ENCODE assay signal across 8 cellular contexts in the genomic region with DNA sequence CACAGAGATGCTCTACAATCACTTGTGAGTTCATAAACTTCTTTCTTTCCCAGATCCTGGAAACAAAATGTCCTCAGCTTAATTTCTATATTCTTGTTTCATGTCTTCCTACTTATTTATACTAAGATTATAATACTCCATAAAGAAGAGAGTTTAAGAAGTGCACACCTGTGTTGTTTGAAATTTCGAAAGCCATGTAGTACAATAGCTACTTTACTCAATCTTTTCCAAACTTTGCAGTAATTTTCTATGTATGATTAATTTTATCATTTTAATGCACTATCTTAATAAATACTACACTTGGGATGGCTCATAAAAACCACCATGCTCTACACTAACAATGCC. TPM values are rescaled to one million over a fixed set of nuclear protein-coding genes. Genes with fewer than 3 reads are reported as not detected.
DNase-seq lines count a peak whose midpoint lies in the region; ATAC-seq, FAIRE-seq and TF ChIP-seq lines count a peak whose summit lies in the region.

No MANE protein-coding gene starts in this region.

- TF ChIP-seq POLR2A in HepG2 (IDR thresholded peaks at IDR 0.05; ENCODE audit: insufficient read depth in 1 of 2, low read depth in 2 of 2, low read length in 2 of 2): no peak

- H4K20me1 ChIP-seq in HepG2 (ENCODE audit: insufficient read depth, low read length): no peaks in the 10 kb centered on the region

- no peak for FAIRE-seq in HepG2 (lab: Jason Lieb, UNC)

- H3K9me3 ChIP-seq in cardiac muscle cell (ENCODE audit: low read depth): no peaks in the 10 kb centered on the region
- H3K9me3 ChIP-seq in HepG2 (ENCODE audit: low read length): no peaks in the 10 kb centered on the region

- TF ChIP-seq RAD21 in HepG2 (CRISPR knock-in tag; IDR thresholded peaks at IDR 0.05): no peak

- BruUV-seq in HepG2 (replicated peaks; lab: Mats Ljungman, UMichigan): no TSS peak

- no peak overlapping the region for H3K27ac Mint-ChIP-seq in activated CD4-positive, alpha-beta memory T cell treated with anti-CD3 and anti-CD28 coated beads, Interleukin-2, amount 10 ng/mL, durations not matched to agents 7 days and 5 days
- peak overlapping the region; percentile 90 for H3K27ac Mint-ChIP-seq in type B pancreatic cell

- H3K9ac ChIP-seq in HepG2 (ENCODE audit: insufficient read depth, low read depth, low read length): no peak overlapping the region

- TF ChIP-seq CTCF in cardiac muscle cell (IDR thresholded peaks at IDR 0.05; ENCODE audit: low read depth, low read length) (no peak), HepG2 (CRISPR knock-in tag; IDR thresholded peaks at IDR 0.05) (no peak), type B pancreatic cell (conservative IDR thresholded peaks at IDR 0.05) (no peak)

- POLR2A ChIA-PET in activated CD4-positive, alpha-beta memory T cell treated with anti-CD3 and anti-CD28 coated beads, Interleukin-2, amount 10 ng/mL, durations not matched to agents 7 days and 5 days (lab: Charles Lee): interaction anchor here (2.7 kb wide), 1 partner anchor 37 kb away, joined by 10 read pairs; the partner anchor contains the start of gene PARP2
- POLR2A ChIA-PET in HepG2 (lab: Yijun Ruan, JAX): interaction anchor here (1.3 kb wide), 1 partner anchor 37 kb away, joined by 4 read pairs; the partner anchor contains the start of gene PARP2

- peak; percentile 5; the same call in 2 of the 3 replicates for ATAC-seq in HepG2

- no peak overlapping the region for H3K27ac ChIP-seq in cardiac muscle cell
- H3K27ac ChIP-seq in HepG2 (ENCODE audit: extremely low read length, insufficient read depth, low read length): no peak overlapping the region

- H3K27me3 Mint-ChIP-seq in activated CD4-positive, alpha-beta memory T cell treated with anti-CD3 and anti-CD28 coated beads, Interleukin-2, amount 10 ng/mL, durations not matched to agents 7 days and 5 days: no peaks in the 10 kb centered on the region
- H3K27me3 Mint-ChIP-seq in type B pancreatic cell: no peaks in the 10 kb centered on the region

- H3K4me1 ChIP-seq in cardiac muscle cell (ENCODE audit: low read depth): peaks cover 6% of the 10 kb centered on the region
- peaks cover 26% of the 10 kb centered on the region for H3K4me1 ChIP-seq in HepG2 (ENCODE audit: insufficient read depth, low read length)

- H3K36me3 Mint-ChIP-seq in activated CD4-positive, alpha-beta memory T cell treated with anti-CD3 and anti-CD28 coated beads, Interleukin-2, amount 10 ng/mL, durations not matched to agents 7 days and 5 days (ENCODE audit: low read depth): peaks cover 13% of the 10 kb centered on the region
- peaks cover 8% of the 10 kb centered on the region for H3K36me3 Mint-ChIP-seq in type B pancreatic cell

- intact Hi-C loops in cardiac septum (cut with DNase I): no loop called here
- intact Hi-C loops in HepG2 (cut with micrococcal nuclease; ENCODE audit: unreplicated experiment): no loop called here

- TF ChIP-seq EP300 in HepG2 (IDR thresholded peaks at IDR 0.05; ENCODE audit: low read depth in 2 of 2, low read length in 2 of 2) (no peak), HepG2 (CRISPR knock-in tag; IDR thresholded peaks at IDR 0.05; ENCODE audit: borderline replicate concordance) (no peak)

- H3K27me3 ChIP-seq in cardiac muscle cell (no peaks in the 10 kb centered on the region), HepG2 (ENCODE audit: control insufficient read depth in 1 of 2, insufficient read depth in 2 of 2, low read length in 2 of 2) (no peaks in the 10 kb centered on the region; a peak in 1 of 5 replicates)

- WGBS in HepG2 (ENCODE audit: low lambda C conversion rate): 90% methylated on average over 1 of the region's 1 CpG

- H3K4me1 Mint-ChIP-seq in activated CD4-positive, alpha-beta memory T cell treated with anti-CD3 and anti-CD28 coated beads, Interleukin-2, amount 10 ng/mL, durations not matched to agents 7 days and 5 days: peaks cover 32% of the 10 kb centered on the region
- H3K4me1 Mint-ChIP-seq in type B pancreatic cell (ENCODE audit: unreplicated experiment): peaks cover 14% of the 10 kb centered on the region

- H3K4me3 Mint-ChIP-seq in activated CD4-positive, alpha-beta memory T cell treated with anti-CD3 and anti-CD28 coated beads, Interleukin-2, amount 10 ng/mL, durations not matched to agents 7 days and 5 days: peak overlapping the region; percentile 83
- peak overlapping the region; percentile 96 for H3K4me3 Mint-ChIP-seq in type B pancreatic cell

- no peak overlapping the region for H2AFZ ChIP-seq in HepG2 (ENCODE audit: low read length)

- H3K4me2 ChIP-seq in HepG2 (ENCODE audit: low read depth, low read length): no peak overlapping the region

- DNase-seq in cardiac muscle cell (ENCODE audit: low read depth in 1 of 2, low spot score in 1 of 2): no peak
- no peak for DNase-seq in cardiac septum (ENCODE audit: low spot score)
- DNase-seq in activated CD4-positive, alpha-beta memory T cell treated with anti-CD3 and anti-CD28 coated beads, Interleukin-2, amount 10 ng/mL, durations not matched to agents 7 days and 5 days: no peak
- DNase-seq in HepG2 (ENCODE audit: low spot score): no peak
- no peak for DNase-seq in type B pancreatic cell (ENCODE audit: extremely low spot score, unreplicated experiment)
- no peak for DNase-seq in AG08396 (ENCODE audit: low spot score)
- DNase-seq in stimulated activated CD8-positive, alpha-beta memory T cell treated with anti-CD3 and anti-CD28 coated beads, Interleukin-4, amount 100 ng/mL, for 48 hours: no peak
- no peak for DNase-seq in NCI-H2196 (lab: John Stamatoyannopoulos, UW; ENCODE audit: unreplicated experiment)

- in situ Hi-C loops in HepG2 (cut with HindIII; ENCODE audit: extremely low pct_ligation_motif_present, low pct_unique_long_range_greater_than_20kb): no loop called here

- CTCF ChIA-PET in activated CD4-positive, alpha-beta memory T cell treated with anti-CD3 and anti-CD28 coated beads, Interleukin-2, amount 10 ng/mL, durations not matched to agents 7 days and 5 days (lab: Charles Lee): interaction anchor here (0.9 to 4.0 kb wide), 7 partner anchors 10 to 44 kb away, joined by 3 to 15 read pairs (median 4); partner anchors contain the start of gene PARP2
- CTCF ChIA-PET in HepG2 (lab: Yijun Ruan, JAX; ENCODE audit: low intra/inter-chr PET ratio, low total read pairs): interaction anchor here (1.4 kb wide), 1 partner anchor 22 kb away, joined by 4 read pairs; no protein-coding TSS in a partner anchor

- peaks cover under 1% of the 10 kb centered on the region for H3K36me3 ChIP-seq in cardiac muscle cell
- H3K36me3 ChIP-seq in HepG2 (replicated peaks in 1 of 2; ENCODE audit: control insufficient read depth in 1 of 2, insufficient read depth in 2 of 2, low read length in 2 of 2): peaks cover 3 to 10% of the 10 kb centered on the region in 2 experiments; a peak in 4 of 5 replicates

- no peaks in the 10 kb centered on the region for H3K9me3 Mint-ChIP-seq in activated CD4-positive, alpha-beta memory T cell treated with anti-CD3 and anti-CD28 coated beads, Interleukin-2, amount 10 ng/mL, durations not matched to agents 7 days and 5 days
- no peaks in the 10 kb centered on the region for H3K9me3 Mint-ChIP-seq in type B pancreatic cell

- H3K4me3 ChIP-seq in cardiac muscle cell: peak overlapping the region; percentile 52
- H3K4me3 ChIP-seq in HepG2 (replicated peaks in 1 of 3; ENCODE audit: insufficient read depth in 1 of 3, low read depth in 2 of 3, low read length in 3 of 3): peak overlapping the region in 2 of 3 experiments; percentile 70 to 85; a peak in 3 of 6 replicates

- peaks cover 25% of the 10 kb centered on the region for H3K79me2 ChIP-seq in HepG2 (ENCODE audit: insufficient read depth, low read length)

RNA-seq across cellular contexts. Expression of gene TTC5, which starts 0.3 kb away (rescaled TPM):
- total RNA-seq in cardiac muscle cell (10.6 and 13.9 TPM in 2 replicates), cardiac septum (11.1 TPM), HepG2 (2016; rRNA removed; fragmentation: Illumina TruSeq; extraction: Trizol) (28.5 and 44.6 TPM in 2 replicates), type B pancreatic cell (ENCODE audit: low replicate concordance) (21.0 and 26.3 TPM in 2 replicates)
- polyA plus RNA-seq in cardiac muscle cell (19.4 and 25.9 TPM in 2 replicates), HepG2 (2011; rRNA removed) (8.2 and 8.7 TPM in 2 replicates)
- total RNA-seq in activated CD4-positive, alpha-beta memory T cell treated with anti-CD3 and anti-CD28 coated beads, Interleukin-2, amount 10 ng/mL, durations not matched to agents 7 days and 5 days: 10 to 100 TPM; 20.5 to 21.2 TPM
- total RNA-seq in HepG2 (2016; cell fraction: cytosol; rRNA removed; fragmentation: Illumina TruSeq; extraction: Trizol; ENCODE audit: low read depth): 2.1 and 3.3 TPM in 2 replicates
- total RNA-seq in HepG2 (2016; cell fraction: insoluble cytoplasmic fraction; rRNA removed; fragmentation: Illumina TruSeq; extraction: Trizol): 29.1 and 42.3 TPM in 2 replicates
- total RNA-seq in HepG2 (2016; cell fraction: membrane; rRNA removed; fragmentation: Illumina TruSeq; extraction: Trizol): 6.0 and 8.2 TPM in 2 replicates
- total RNA-seq in HepG2 (2016; cell fraction: nucleus; rRNA removed; fragmentation: Illumina TruSeq; extraction: Trizol): 24.1 and 26.3 TPM in 2 replicates
- polyA plus RNA-seq in HepG2 (2011; cell fraction: cytosol; rRNA removed): 7.3 and 7.4 TPM in 2 replicates
- 5.4 and 6.0 TPM in 2 replicates for polyA plus RNA-seq in HepG2 (2011; cell fraction: nucleus; rRNA removed)
- 8.6 and 11.7 TPM in 2 replicates for polyA plus RNA-seq in HepG2 (2012)
- 1.1 and 1.6 TPM in 2 replicates for polyA plus RNA-seq in HepG2 (2016; cell fraction: cytosol; fragmentation: Illumina TruSeq; extraction: Trizol; ENCODE audit: low read depth)
- polyA plus RNA-seq in HepG2 (2016; cell fraction: insoluble cytoplasmic fraction; fragmentation: Illumina TruSeq; extraction: Trizol; ENCODE audit: low read depth): 22.6 and 24.7 TPM in 2 replicates
- 2.5 and 3.2 TPM in 2 replicates for polyA plus RNA-seq in HepG2 (2016; cell fraction: membrane; fragmentation: Illumina TruSeq; extraction: Trizol; ENCODE audit: low read depth)
- polyA plus RNA-seq in HepG2 (2016; cell fraction: nucleus; fragmentation: Illumina TruSeq; extraction: Trizol; ENCODE audit: insufficient read depth, low read depth): 9.8 and 12.7 TPM in 2 replicates
- 22.5 and 23.7 TPM in 2 replicates for polyA minus RNA-seq in HepG2 (2011; rRNA and poly(A)+ RNA removed; ENCODE audit: low replicate concordance)
- polyA minus RNA-seq in HepG2 (2011; cell fraction: cytosol; rRNA and poly(A)+ RNA removed): 13.7 and 14.7 TPM in 2 replicates
- polyA minus RNA-seq in HepG2 (2011; cell fraction: nucleus; rRNA and poly(A)+ RNA removed): 39.7 and 40.9 TPM in 2 replicates

RNA-seq across cellular contexts. Expression of gene CCNB1IP1, which starts 27.0 kb away (rescaled TPM):
- 152 and 161 TPM in 2 replicates for total RNA-seq in cardiac muscle cell
- 63.7 and 76.9 TPM in 2 replicates for polyA plus RNA-seq in cardiac muscle cell
- total RNA-seq in cardiac septum: 61.3 TPM
- total RNA-seq in activated CD4-positive, alpha-beta memory T cell treated with anti-CD3 and anti-CD28 coated beads, Interleukin-2, amount 10 ng/mL, durations not matched to agents 7 days and 5 days: 10 to 100 TPM; 39.3 to 43.4 TPM
- 98.3 and 110 TPM in 2 replicates for total RNA-seq in HepG2 (2016; rRNA removed; fragmentation: Illumina TruSeq; extraction: Trizol)
- 75.4 and 85.5 TPM in 2 replicates for total RNA-seq in HepG2 (2016; cell fraction: cytosol; rRNA removed; fragmentation: Illumina TruSeq; extraction: Trizol; ENCODE audit: low read depth)
- 104 and 112 TPM in 2 replicates for total RNA-seq in HepG2 (2016; cell fraction: insoluble cytoplasmic fraction; rRNA removed; fragmentation: Illumina TruSeq; extraction: Trizol)
- total RNA-seq in HepG2 (2016; cell fraction: membrane; rRNA removed; fragmentation: Illumina TruSeq; extraction: Trizol): 171 and 187 TPM in 2 replicates
- total RNA-seq in HepG2 (2016; cell fraction: nucleus; rRNA removed; fragmentation: Illumina TruSeq; extraction: Trizol): 99.1 and 105 TPM in 2 replicates
- polyA plus RNA-seq in HepG2 (2011; rRNA removed): 101 and 125 TPM in 2 replicates
- polyA plus RNA-seq in HepG2 (2011; cell fraction: cytosol; rRNA removed): 77.6 and 112 TPM in 2 replicates
- polyA plus RNA-seq in HepG2 (2011; cell fraction: nucleus; rRNA removed): 39.1 and 52.4 TPM in 2 replicates
- polyA plus RNA-seq in HepG2 (2012): 128 and 248 TPM in 2 replicates
- polyA plus RNA-seq in HepG2 (2016; cell fraction: cytosol; fragmentation: Illumina TruSeq; extraction: Trizol; ENCODE audit: low read depth): 78.2 and 81.7 TPM in 2 replicates
- polyA plus RNA-seq in HepG2 (2016; cell fraction: insoluble cytoplasmic fraction; fragmentation: Illumina TruSeq; extraction: Trizol; ENCODE audit: low read depth): 105 and 127 TPM in 2 replicates
- 158 and 172 TPM in 2 replicates for polyA plus RNA-seq in HepG2 (2016; cell fraction: membrane; fragmentation: Illumina TruSeq; extraction: Trizol; ENCODE audit: low read depth)
- polyA plus RNA-seq in HepG2 (2016; cell fraction: nucleus; fragmentation: Illumina TruSeq; extraction: Trizol; ENCODE audit: insufficient read depth, low read depth): 120 and 124 TPM in 2 replicates
- 49.3 and 81.3 TPM in 2 replicates for polyA minus RNA-seq in HepG2 (2011; rRNA and poly(A)+ RNA removed; ENCODE audit: low replicate concordance)
- 24.8 and 37.2 TPM in 2 replicates for polyA minus RNA-seq in HepG2 (2011; cell fraction: cytosol; rRNA and poly(A)+ RNA removed)
- polyA minus RNA-seq in HepG2 (2011; cell fraction: nucleus; rRNA and poly(A)+ RNA removed): 98.6 and 129 TPM in 2 replicates
- total RNA-seq in type B pancreatic cell (ENCODE audit: low replicate concordance): 76.5 and 95.9 TPM in 2 replicates

RNA-seq across cellular contexts. Expression of gene PARP2, which starts 37.4 kb away (rescaled TPM):
- total RNA-seq in cardiac muscle cell: 20.0 and 27.0 TPM in 2 replicates
- 61.1 and 97.9 TPM in 2 replicates for polyA plus RNA-seq in cardiac muscle cell
- 15.2 TPM for total RNA-seq in cardiac septum
- 10 to 100 TPM; 27.1 to 28.7 TPM for total RNA-seq in activated CD4-positive, alpha-beta memory T cell treated with anti-CD3 and anti-CD28 coated beads, Interleukin-2, amount 10 ng/mL, durations not matched to agents 7 days and 5 days
- 37.3 and 39.1 TPM in 2 replicates for total RNA-seq in HepG2 (2016; rRNA removed; fragmentation: Illumina TruSeq; extraction: Trizol)
- 12.6 and 13.3 TPM in 2 replicates for total RNA-seq in HepG2 (2016; cell fraction: cytosol; rRNA removed; fragmentation: Illumina TruSeq; extraction: Trizol; ENCODE audit: low read depth)
- total RNA-seq in HepG2 (2016; cell fraction: insoluble cytoplasmic fraction; rRNA removed; fragmentation: Illumina TruSeq; extraction: Trizol): 38.8 and 39.8 TPM in 2 replicates
- total RNA-seq in HepG2 (2016; cell fraction: membrane; rRNA removed; fragmentation: Illumina TruSeq; extraction: Trizol): 15.3 and 15.8 TPM in 2 replicates
- 45.9 and 50.0 TPM in 2 replicates for total RNA-seq in HepG2 (2016; cell fraction: nucleus; rRNA removed; fragmentation: Illumina TruSeq; extraction: Trizol)
- 31.3 and 38.4 TPM in 2 replicates for polyA plus RNA-seq in HepG2 (2011; rRNA removed)
- polyA plus RNA-seq in HepG2 (2011; cell fraction: cytosol; rRNA removed): 18.1 and 20.5 TPM in 2 replicates
- 71.4 and 74.8 TPM in 2 replicates for polyA plus RNA-seq in HepG2 (2011; cell fraction: nucleus; rRNA removed)
- polyA plus RNA-seq in HepG2 (2012): 34.8 and 43.7 TPM in 2 replicates
- polyA plus RNA-seq in HepG2 (2016; cell fraction: cytosol; fragmentation: Illumina TruSeq; extraction: Trizol; ENCODE audit: low read depth): 5.1 and 5.8 TPM in 2 replicates
- polyA plus RNA-seq in HepG2 (2016; cell fraction: insoluble cytoplasmic fraction; fragmentation: Illumina TruSeq; extraction: Trizol; ENCODE audit: low read depth): 60.5 and 63.6 TPM in 2 replicates
- polyA plus RNA-seq in HepG2 (2016; cell fraction: membrane; fragmentation: Illumina TruSeq; extraction: Trizol; ENCODE audit: low read depth): 8.6 and 9.1 TPM in 2 replicates
- 132 and 134 TPM in 2 replicates for polyA plus RNA-seq in HepG2 (2016; cell fraction: nucleus; fragmentation: Illumina TruSeq; extraction: Trizol; ENCODE audit: insufficient read depth, low read depth)
- polyA minus RNA-seq in HepG2 (2011; rRNA and poly(A)+ RNA removed; ENCODE audit: low replicate concordance): 7.0 and 16.0 TPM in 2 replicates
- polyA minus RNA-seq in HepG2 (2011; cell fraction: cytosol; rRNA and poly(A)+ RNA removed): 10.3 and 12.2 TPM in 2 replicates
- polyA minus RNA-seq in HepG2 (2011; cell fraction: nucleus; rRNA and poly(A)+ RNA removed): 20.7 and 27.6 TPM in 2 replicates
- total RNA-seq in type B pancreatic cell (ENCODE audit: low replicate concordance): 25.5 and 36.3 TPM in 2 replicates
